ENCODE assay signal across 1 cellular context in the genomic region with DNA sequence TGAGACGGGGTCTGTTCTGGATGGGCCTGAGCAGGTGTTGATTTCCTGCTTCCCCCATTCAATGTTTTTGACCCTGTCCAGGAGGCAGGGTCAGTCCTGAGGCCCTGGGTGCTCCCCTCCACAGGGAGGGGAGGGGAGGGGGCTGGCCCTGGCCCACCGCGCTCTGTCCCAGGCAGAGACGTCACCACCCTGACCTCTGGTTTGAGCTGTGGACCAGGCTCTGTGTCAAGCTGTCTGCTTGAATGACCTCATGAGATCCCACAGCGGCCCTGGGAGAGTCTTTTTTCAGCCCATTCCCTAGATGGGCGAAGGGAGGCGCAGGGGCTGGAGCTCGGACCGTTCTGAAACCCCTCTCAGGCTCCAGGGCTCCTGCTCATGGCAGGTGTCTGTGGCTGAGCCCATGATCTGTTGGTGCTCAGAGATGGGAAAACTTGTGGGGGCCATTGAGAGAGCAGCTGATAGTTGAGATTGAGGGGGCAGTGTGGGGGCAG.
TF ChIP-seq lines count a peak whose summit lies in the region.

No MANE protein-coding gene starts in this region.

TF ChIP-seq in GM23338, 12 proteins besides CTCF, POLR2A, EP300 and RAD21:
- TF ChIP-seq REST (IDR thresholded peaks at IDR 0.05; ENCODE audit: unreplicated experiment) (no peak), CREB1 (CRISPR knock-in tag; IDR thresholded peaks at IDR 0.05; ENCODE audit: low read depth) (no peak), ZNF462 (CRISPR knock-in tag; IDR thresholded peaks at IDR 0.05) (no peak), POLR2AphosphoS5 (IDR thresholded peaks at IDR 0.05; ENCODE audit: low read depth) (no peak), ETS1 (IDR thresholded peaks at IDR 0.05) (no peak), NANOG (IDR thresholded peaks at IDR 0.05; ENCODE audit: borderline replicate concordance) (no peak), EZH2phosphoT487 (IDR thresholded peaks at IDR 0.05; ENCODE audit: unreplicated experiment) (no peak), JUNB (IDR thresholded peaks at IDR 0.05; ENCODE audit: unreplicated experiment) (no peak), EZH2 (IDR thresholded peaks at IDR 0.05; ENCODE audit: low read depth, unreplicated experiment) (no peak), ZNF331 (CRISPR knock-in tag; IDR thresholded peaks at IDR 0.05; ENCODE audit: low read depth) (no peak), STAT1 (IDR thresholded peaks at IDR 0.05; ENCODE audit: unreplicated experiment) (no peak), ZNF114 (CRISPR knock-in tag; IDR thresholded peaks at IDR 0.05) (no peak)
